ENCODE assay signal across 20 cellular contexts in the genomic region with DNA sequence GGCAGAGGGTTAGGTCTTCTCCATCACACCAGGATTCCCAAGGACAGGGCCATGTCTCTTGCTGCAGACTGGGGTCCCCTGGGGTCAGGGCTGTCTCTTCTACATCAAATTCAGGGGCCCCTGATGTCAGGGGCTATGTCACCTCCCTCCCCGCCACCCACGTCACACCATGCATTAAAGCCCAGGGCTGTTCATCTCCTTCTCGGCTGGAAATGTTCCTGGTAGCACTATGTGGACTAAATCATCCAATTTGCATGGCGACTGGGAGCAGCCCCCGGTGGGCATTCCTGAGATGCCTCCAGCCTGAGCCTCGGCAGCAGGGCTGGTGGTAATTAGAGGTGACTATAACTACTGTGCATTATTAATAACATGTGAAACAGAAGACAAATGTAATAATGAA.
A peak's percentile ranks its signal among the peaks of the same experiment; 100 is the strongest.
DNase-seq lines count a peak whose midpoint lies in the region; ATAC-seq and TF ChIP-seq lines count a peak whose summit lies in the region.
"Had no signal": no experiment of that assay in that cellular context is flagged by ENCODE, and none has a peak within 500 bp of the region (broad histone marks: within the 10 kb centered on the region; RNA-seq: fewer than 3 reads in every experiment).

No MANE protein-coding gene starts in this region.

- no peak overlapping the region for H3K4me3 ChIP-seq in GM23248
- H3K4me3 ChIP-seq in retinal pigment epithelial cell (ENCODE audit: low read length): no peak overlapping the region
- no peak overlapping the region for H3K4me3 ChIP-seq in right lobe of liver

- intact Hi-C loops in right lobe of liver (cut with DNase I): no loop called here

- H3K4me2 ChIP-seq in GM23248 (ENCODE audit: unreplicated experiment): peak overlapping the region; percentile 11

- TF ChIP-seq POLR2A in right lobe of liver (IDR thresholded peaks at IDR 0.05): no peak

- no peak overlapping the region for H3K4me3 Mint-ChIP-seq in activated T-cell treated with anti-CD3 and anti-CD28 coated beads, Interleukin-2, amount 50 U/mL, for 4 hours
- H3K4me3 Mint-ChIP-seq: CD14-positive monocyte had no signal

- in situ Hi-C loops in GM23248 (cut with MboI): no loop called here

- peaks cover 28% of the 10 kb centered on the region for H3K27me3 Mint-ChIP-seq in activated T-cell treated with anti-CD3 and anti-CD28 coated beads, Interleukin-2, amount 50 U/mL, for 4 hours (ENCODE audit: low read depth)

- H3F3A ChIP-seq in GM23248 (ENCODE audit: insufficient read depth): peaks cover 35% of the 10 kb centered on the region

- H3K9me3 Mint-ChIP-seq in activated T-cell treated with anti-CD3 and anti-CD28 coated beads, Interleukin-2, amount 50 U/mL, for 4 hours: no peaks in the 10 kb centered on the region

- H3K9me2 ChIP-seq in GM23248 (ENCODE audit: insufficient read depth): no peaks in the 10 kb centered on the region

- DNase-seq in GM23248 (peak; percentile 71), NCI-H526 treated with DMSO at 0.1 percent for 48 hours (lab: John Stamatoyannopoulos, UW) (peak; percentile 73), iPS-NIHi11 (ENCODE audit: low spot score) (peak; percentile 56), retinal pigment epithelial cell (ENCODE audit: low read depth) (peak; percentile 8), right lobe of liver (no peak), NCI-H2196 treated with DMSO at 0.1 percent for 48 hours (lab: John Stamatoyannopoulos, UW; ENCODE audit: unreplicated experiment) (no peak)
- DNase-seq in activated T-cell treated with anti-CD3 and anti-CD28 coated beads, Interleukin-2, amount 50 U/mL, for 4 hours: no peak
- DNase-seq: AML-193, DMS153, EL, KBM-7, NCI-H1417 treated with DMSO at 0.1 percent for 48 hours, NCI-H1930, NCI-H2171, NCI-H446 treated with DMSO at 0.1 percent for 48 hours, NCI-H774, SHP77 had no signal

- H3K36me3 ChIP-seq in GM23248 (ENCODE audit: low read depth): 0 out of 2 replicates have a peak, but pooled peaks cover 7% of the 10 kb centered on the region
- H3K36me3 ChIP-seq in right lobe of liver: no peaks in the 10 kb centered on the region

- H3K4me1 ChIP-seq in GM23248 (ENCODE audit: insufficient read depth) (peaks cover 41% of the 10 kb centered on the region), right lobe of liver (no peaks in the 10 kb centered on the region)

- H3K9me3 ChIP-seq in GM23248 (ENCODE audit: low read depth) (no peaks in the 10 kb centered on the region), right lobe of liver (no peaks in the 10 kb centered on the region)

- H2AFZ ChIP-seq in GM23248: no peak overlapping the region

- 10 to 12% methylated on average over 6 of the region's 6 CpGs for WGBS in GM23248 (ENCODE audit: low coverage in 1 of 2, low lambda C conversion rate in 2 of 2, missing lambda C conversion rate in 2 of 2), 2 experiments
- 27% methylated on average over 4 of the region's 6 CpGs for WGBS in right lobe of liver (ENCODE audit: insufficient coverage, low coverage, low lambda C conversion rate, missing lambda C conversion rate)

- no peak for TF ChIP-seq CTCF in retinal pigment epithelial cell (conservative IDR thresholded peaks at IDR 0.05; ENCODE audit: low read depth, low read length)
- TF ChIP-seq CTCF in right lobe of liver (IDR thresholded peaks at IDR 0.05): no peak

- H3K27me3 ChIP-seq in GM23248 (replicated peaks; ENCODE audit: insufficient read depth): no peaks in the 10 kb centered on the region
- no peaks in the 10 kb centered on the region for H3K27me3 ChIP-seq in right lobe of liver

- no peaks in the 10 kb centered on the region for H3K79me2 ChIP-seq in GM23248 (ENCODE audit: insufficient read depth)

- no peaks in the 10 kb centered on the region for H3K4me1 Mint-ChIP-seq in activated T-cell treated with anti-CD3 and anti-CD28 coated beads, Interleukin-2, amount 50 U/mL, for 4 hours (ENCODE audit: low read depth)
- H3K4me1 Mint-ChIP-seq: CD14-positive monocyte had no signal

- no peaks in the 10 kb centered on the region for H4K20me1 ChIP-seq in GM23248 (ENCODE audit: insufficient read depth)

- no peak for ATAC-seq in right lobe of liver
- ATAC-seq in activated T-cell treated with anti-CD3 and anti-CD28 coated beads, Interleukin-2, amount 50 U/mL, for 4 hours: no peak
- ATAC-seq: Panc1, SK-N-SH treated with all-trans-retinoic acid at 6 μM for 48 hours had no signal

- H3K36me3 Mint-ChIP-seq in activated T-cell treated with anti-CD3 and anti-CD28 coated beads, Interleukin-2, amount 50 U/mL, for 4 hours (ENCODE audit: insufficient read depth): no peaks in the 10 kb centered on the region
- H3K36me3 Mint-ChIP-seq: CD14-positive monocyte had no signal

- no peak overlapping the region for H3K9ac ChIP-seq in GM23248

- H3K27ac ChIP-seq in GM23248 (peak overlapping the region; percentile 14; the same call in 1 of the 2 replicates), right lobe of liver (no peak overlapping the region)

Comparison
In these comparisons a context has a peak if more than half of its experiments do, and no peak if none do; other contexts are left out.
1. DNase-seq: peak in GM23248 (single experiment), NCI-H526 treated with DMSO at 0.1 percent for 48 hours (single experiment), iPS-NIHi11 (single experiment) and retinal pigment epithelial cell (single experiment); none in right lobe of liver (0 of 3), NCI-H2196 treated with DMSO at 0.1 percent for 48 hours (single experiment) and activated T-cell treated with anti-CD3 and anti-CD28 coated beads, Interleukin-2, amount 50 U/mL, for 4 hours (single experiment).